In genomic region chr1:27561126-27561899, GRCh38 we compare ENCODE assay signal across 11 cellular contexts. TPM values are rescaled to one million over a fixed set of nuclear protein-coding genes. Genes with fewer than 3 reads are reported as not detected.
A peak's percentile ranks its signal among the peaks of the same experiment; 100 is the strongest.
DNase-seq lines count a peak whose midpoint lies in the region; ATAC-seq and TF ChIP-seq lines count a peak whose summit lies in the region.
"Had no signal": no experiment of that assay in that cellular context is flagged by ENCODE, and none has a peak within 500 bp of the region (broad histone marks: within the 10 kb centered on the region; RNA-seq: fewer than 3 reads in every experiment).

No MANE protein-coding gene starts in this region.

- H3K27me3 ChIP-seq in H9 (ENCODE audit: insufficient read depth, low read length) (no peaks in the 10 kb centered on the region), breast epithelium (no peaks in the 10 kb centered on the region)
- H3K27me3 ChIP-seq: SJCRH30 had no signal

- H3K23me2 ChIP-seq in H9 (ENCODE audit: insufficient read length, low read depth, low read length, poor library complexity, severe bottlenecking) = no peaks in the 10 kb centered on the region

- H3K36me3 ChIP-seq in breast epithelium = no peaks in the 10 kb centered on the region

- H2AK5ac ChIP-seq in H9 (ENCODE audit: insufficient read length, low read length) = no peak overlapping the region

- no peak overlapping the region for H3K27ac ChIP-seq in H9 (ENCODE audit: insufficient read length, low read depth, low read length)
- peak overlapping the region; percentile 65 to 95 for H3K27ac ChIP-seq in breast epithelium
- H3K27ac ChIP-seq in skin epidermis = peak overlapping the region in 19 of 21 experiments; percentile 27 to 81 (median 70)
- H3K27ac ChIP-seq: SJCRH30 had no signal

- H3K9ac ChIP-seq in H9 (ENCODE audit: extremely low read depth, insufficient read length, low read length) = no peak overlapping the region

- no peak overlapping the region for H4K8ac ChIP-seq in H9 (replicated peaks; ENCODE audit: insufficient read length, low read depth, low read length)

- TF ChIP-seq POLR2A in breast epithelium (IDR thresholded peaks at IDR 0.05) = no peak
- no peak for TF ChIP-seq POLR2A in erythroblast (IDR thresholded peaks at IDR 0.05; ENCODE audit: low read length)

- no peak overlapping the region for H4K5ac ChIP-seq in H9 (ENCODE audit: insufficient read length, low read depth, low read length)

- H3K4me1 ChIP-seq in H9 (ENCODE audit: insufficient read depth, low read length) (peaks cover 17% of the 10 kb centered on the region; the same call in 1 of the 2 replicates), breast epithelium (peaks cover 44 to 63% of the 10 kb centered on the region in 2 donors)

- DNase-seq in H9 = no peak
- DNase-seq in breast epithelium (ENCODE audit: low spot score in 2 of 2) = no peak
- DNase-seq in left kidney (ENCODE audit: low read depth, low spot score) = peak; percentile 63
- no peak for DNase-seq in NCI-H1048 (lab: John Stamatoyannopoulos, UW)
- no peak for DNase-seq in erythroblast (lab: John Stamatoyannopoulos, UW)
- DNase-seq: effector CD4-positive, alpha-beta T cell; NCI-H1105; SJCRH30 had no signal

- ATAC-seq in HG03520 (IDR thresholded peaks at IDR 0.05; ENCODE audit: unreplicated experiment) = no peak
- no peak for ATAC-seq in HG03045 (IDR thresholded peaks at IDR 0.05; ENCODE audit: unreplicated experiment)

- H2BK15ac ChIP-seq in H9 (ENCODE audit: low read depth, low read length) = no peak overlapping the region

- WGBS in H9 (ENCODE audit: extremely low coverage, insufficient read length, low lambda C conversion rate) = no CpG with 5 or more reads among the region's 9 CpGs

- H3K4me3 Mint-ChIP-seq in H9 = peak overlapping the region in 1 of 2 experiments; percentile 4; a peak in 1 of 5 replicates

- H3K4me3 ChIP-seq in breast epithelium (peak overlapping the region in 1 of 3 donors; percentile 50), skin epidermis (no peak overlapping the region)
- H3K4me3 ChIP-seq: SJCRH30 had no signal

- no peak overlapping the region for H2BK5ac ChIP-seq in H9 (ENCODE audit: insufficient read length, low read length)

- H3K79me2 ChIP-seq in H9 (ENCODE audit: insufficient read depth, low read length) = no peaks in the 10 kb centered on the region

- H3K23ac ChIP-seq in H9 (ENCODE audit: insufficient read length, low read depth, low read length) = no peak overlapping the region

- H3K14ac ChIP-seq in H9 (ENCODE audit: insufficient read depth, low read length) = no peak overlapping the region

- H2AFZ ChIP-seq in H9 (ENCODE audit: low read length) = no peak overlapping the region

- H3K4me1 Mint-ChIP-seq in H9 = peaks cover 72 to 87% of the 10 kb centered on the region in 2 experiments

- no peaks in the 10 kb centered on the region for H3K79me1 ChIP-seq in H9 (ENCODE audit: insufficient read depth, low read depth, low read length, poor library complexity, severe bottlenecking)

- H3K9me3 ChIP-seq in H9 (ENCODE audit: control insufficient read depth, low read depth, low read length) (no peaks in the 10 kb centered on the region), breast epithelium (no peaks in the 10 kb centered on the region)
- H3K9me3 ChIP-seq: SJCRH30 had no signal

- no peak overlapping the region for H3K18ac ChIP-seq in H9 (ENCODE audit: insufficient read length, low read depth, low read length)

- H3K4me2 ChIP-seq in H9 (ENCODE audit: insufficient read depth, insufficient read length, low read length) = no peak overlapping the region

- H3K27me3 Mint-ChIP-seq in H9 (ENCODE audit: low read depth) = no peaks in the 10 kb centered on the region

- no peaks in the 10 kb centered on the region; a peak in 1 of 7 replicates for H3K36me3 Mint-ChIP-seq in H9 (ENCODE audit: insufficient read depth in 1 of 3, low read depth in 3 of 3)

- no peak overlapping the region for H3T11ph ChIP-seq in H9 (ENCODE audit: low read length)

- TF ChIP-seq CTCF in H9 (conservative IDR thresholded peaks at IDR 0.05) = no peak
- no peak for TF ChIP-seq CTCF in breast epithelium (IDR thresholded peaks at IDR 0.05)

- intact Hi-C loops in breast epithelium (cut with DNase I; ENCODE audit: low total_unique reads) = loop anchor here (1.0 kb wide), 1 partner anchor 21 kb away; no protein-coding TSS in a partner anchor

- H4K20me1 ChIP-seq in H9 (ENCODE audit: control insufficient read depth, insufficient read depth, insufficient read length) = no peaks in the 10 kb centered on the region

- H2BK120ac ChIP-seq in H9 (ENCODE audit: low read depth, low read length, poor library complexity, severe bottlenecking) = no peak overlapping the region

- H3K56ac ChIP-seq in H9 (ENCODE audit: insufficient read length, low read depth, low read length) = no peak overlapping the region

- no peak overlapping the region for H3K4ac ChIP-seq in H9 (ENCODE audit: low read depth, low read length)

- no peak overlapping the region for H2BK20ac ChIP-seq in H9 (ENCODE audit: low read depth, low read length, poor library complexity, severe bottlenecking)

- H2BK12ac ChIP-seq in H9 (ENCODE audit: insufficient read length, low read depth, low read length) = no peak overlapping the region

- H3K9me3 Mint-ChIP-seq in H9 = no peaks in the 10 kb centered on the region; a peak in 2 of 5 replicates

- H4K91ac ChIP-seq in H9 (ENCODE audit: insufficient read length, low read depth, low read length) = no peak overlapping the region

- H3K27ac Mint-ChIP-seq in H9 = peak overlapping the region; percentile 4 to 50 (median 10); a peak in 6 of 7 replicates

RNA-seq across cellular contexts. Expression of gene AHDC1, which starts 42.6 kb away (rescaled TPM):
- total RNA-seq in H9 (2021) (23.7 and 29.4 TPM in 2 replicates), breast epithelium (10 to 100 TPM; 10.7 to 17.1 (median 15.4) TPM)
